In genomic region chr2:29578084-29578598, GRCh38 we compare ENCODE assay signal across 17 cellular contexts.
A peak's percentile ranks its signal among the peaks of the same experiment; 100 is the strongest.
DNase-seq lines count a peak whose midpoint lies in the region; ATAC-seq, FAIRE-seq and TF ChIP-seq lines count a peak whose summit lies in the region.
"Had no signal": no experiment of that assay in that cellular context is flagged by ENCODE, and none has a peak within 500 bp of the region (broad histone marks: within the 10 kb centered on the region; RNA-seq: fewer than 3 reads in every experiment).

No MANE protein-coding gene starts in this region.

- DNase-seq in H9 (peak; percentile 32), NCI-H82 treated with DMSO at 0.1 percent for 48 hours (lab: John Stamatoyannopoulos, UW; ENCODE audit: unreplicated experiment) (peak; percentile 11), astrocyte (ENCODE audit: low read depth) (no peak), SIG-M5 treated with dmso at 0.1 percent for 504 hours (lab: John Stamatoyannopoulos, UW; ENCODE audit: unreplicated experiment) (no peak), RKO (ENCODE audit: low spot score) (no peak), nucleus accumbens (lab: John Stamatoyannopoulos, UW) (no peak)
- DNase-seq: 8988T; CD4-positive, alpha-beta memory T cell; DMS153; DMS79; GDM1; HCEC 1CT had no signal

- no peak overlapping the region for H3K56ac ChIP-seq in H9 (ENCODE audit: insufficient read length, low read depth, low read length)

- no peak overlapping the region for H2BK12ac ChIP-seq in H9 (ENCODE audit: insufficient read length, low read depth, low read length)

- H3K4me3 Mint-ChIP-seq in H9 (no peak overlapping the region), astrocyte (ENCODE audit: unreplicated experiment) (no peak overlapping the region)
- H3K4me3 Mint-ChIP-seq: CD14-positive monocyte; CD4-positive, alpha-beta memory T cell had no signal

- no peak for ATAC-seq in GM18511 (IDR thresholded peaks at IDR 0.05; ENCODE audit: unreplicated experiment)

- H3K4me2 ChIP-seq in H9 (ENCODE audit: insufficient read depth, insufficient read length, low read length) (no peak overlapping the region), astrocyte (ENCODE audit: low read length) (no peak overlapping the region)
- H3K4me2 ChIP-seq: BLaER1 had no signal

- H2AFZ ChIP-seq in H9 (ENCODE audit: low read length) (no peak overlapping the region), astrocyte (ENCODE audit: low read depth, low read length) (no peak overlapping the region)

- H3K9ac ChIP-seq in H9 (ENCODE audit: extremely low read depth, insufficient read length, low read length) (no peak overlapping the region), astrocyte (ENCODE audit: low read length) (no peak overlapping the region)
- H3K9ac ChIP-seq: BLaER1 had no signal

- H3K27ac Mint-ChIP-seq in H9 (peak overlapping the region in 2 of 3 experiments; percentile 17 to 72; a peak in 1 of 7 replicates), astrocyte (ENCODE audit: unreplicated experiment) (peak overlapping the region; percentile 68)
- H3K27ac Mint-ChIP-seq: CD14-positive monocyte; CD4-positive, alpha-beta memory T cell had no signal

- H4K8ac ChIP-seq in H9 (replicated peaks; ENCODE audit: insufficient read length, low read depth, low read length) = no peak overlapping the region

- H3K14ac ChIP-seq in H9 (ENCODE audit: insufficient read depth, low read length) = no peak overlapping the region

- peaks cover 22 to 24% of the 10 kb centered on the region in 2 experiments for H3K4me1 Mint-ChIP-seq in H9
- no peaks in the 10 kb centered on the region for H3K4me1 Mint-ChIP-seq in astrocyte (ENCODE audit: low read depth, unreplicated experiment)
- H3K4me1 Mint-ChIP-seq: CD14-positive monocyte; CD4-positive, alpha-beta memory T cell had no signal

- no peak overlapping the region for H2BK5ac ChIP-seq in H9 (ENCODE audit: insufficient read length, low read length)

- no peaks in the 10 kb centered on the region for H3K27me3 ChIP-seq in H9 (ENCODE audit: insufficient read depth, low read length)
- peaks cover 2% of the 10 kb centered on the region for H3K27me3 ChIP-seq in astrocyte (ENCODE audit: insufficient read depth, low read length)
- H3K27me3 ChIP-seq: BLaER1 had no signal

- H3K79me1 ChIP-seq in H9 (ENCODE audit: insufficient read depth, low read depth, low read length, poor library complexity, severe bottlenecking) = no peaks in the 10 kb centered on the region

- no peak for FAIRE-seq in astrocyte (lab: Jason Lieb, UNC)
- FAIRE-seq: GM12892, GM18507 had no signal

- H2BK120ac ChIP-seq in H9 (ENCODE audit: low read depth, low read length, poor library complexity, severe bottlenecking) = no peak overlapping the region

- H2BK15ac ChIP-seq in H9 (ENCODE audit: low read depth, low read length) = no peak overlapping the region

- no peak overlapping the region for H4K91ac ChIP-seq in H9 (ENCODE audit: insufficient read length, low read depth, low read length)

- H3K4me1 ChIP-seq in H9 (ENCODE audit: insufficient read depth, low read length) (peaks cover 2% of the 10 kb centered on the region; the same call in 1 of the 2 replicates), astrocyte (ENCODE audit: insufficient read depth, low read length) (no peaks in the 10 kb centered on the region)

- H4K20me1 ChIP-seq in H9 (ENCODE audit: control insufficient read depth, insufficient read depth, insufficient read length) (no peaks in the 10 kb centered on the region), astrocyte (ENCODE audit: insufficient read depth, low read length) (no peaks in the 10 kb centered on the region)
- H4K20me1 ChIP-seq: BLaER1 had no signal

- WGBS in H9 (ENCODE audit: extremely low coverage, insufficient read length, low lambda C conversion rate) = no CpG with 5 or more reads among the region's 3 CpGs

- H3K9me3 ChIP-seq in H9 (ENCODE audit: control insufficient read depth, low read depth, low read length) (no peaks in the 10 kb centered on the region), astrocyte (ENCODE audit: insufficient read depth, low read depth, low read length) (no peaks in the 10 kb centered on the region)
- H3K9me3 ChIP-seq: BLaER1 had no signal

- no peak overlapping the region for H3K18ac ChIP-seq in H9 (ENCODE audit: insufficient read length, low read depth, low read length)

- H3K36me3 Mint-ChIP-seq in H9 (ENCODE audit: insufficient read depth in 1 of 3, low read depth in 3 of 3) (no peaks in the 10 kb centered on the region), astrocyte (ENCODE audit: low read depth, unreplicated experiment) (no peaks in the 10 kb centered on the region)
- H3K36me3 Mint-ChIP-seq: CD14-positive monocyte; CD4-positive, alpha-beta memory T cell had no signal

- no peak overlapping the region for H2AK5ac ChIP-seq in H9 (ENCODE audit: insufficient read length, low read length)

- no peak overlapping the region for H4K5ac ChIP-seq in H9 (ENCODE audit: insufficient read length, low read depth, low read length)

- peaks cover 31% of the 10 kb centered on the region for H3K27me3 Mint-ChIP-seq in H9 (ENCODE audit: low read depth)
- peaks cover 44% of the 10 kb centered on the region for H3K27me3 Mint-ChIP-seq in astrocyte (ENCODE audit: low read depth, unreplicated experiment)

- no peak overlapping the region for H3K4me3 ChIP-seq in astrocyte (ENCODE audit: insufficient read depth, low read depth, low read length)
- H3K4me3 ChIP-seq: BLaER1 had no signal

- H3K36me3 ChIP-seq in astrocyte (ENCODE audit: insufficient read depth, low read length) = no peaks in the 10 kb centered on the region
- H3K36me3 ChIP-seq: BLaER1 had no signal

- no peak overlapping the region for H3K23ac ChIP-seq in H9 (ENCODE audit: insufficient read length, low read depth, low read length)

- no peak overlapping the region for H3T11ph ChIP-seq in H9 (ENCODE audit: low read length)

- H3K79me2 ChIP-seq in H9 (ENCODE audit: insufficient read depth, low read length) (no peaks in the 10 kb centered on the region), astrocyte (ENCODE audit: insufficient read depth, low read length) (no peaks in the 10 kb centered on the region)

- H3K9me3 Mint-ChIP-seq in H9 = no peaks in the 10 kb centered on the region
- H3K9me3 Mint-ChIP-seq in astrocyte (ENCODE audit: unreplicated experiment) = peaks cover 4% of the 10 kb centered on the region
- H3K9me3 Mint-ChIP-seq: CD14-positive monocyte; CD4-positive, alpha-beta memory T cell had no signal

- TF ChIP-seq CTCF in H9 (conservative IDR thresholded peaks at IDR 0.05) (no peak), astrocyte (IDR thresholded peaks at IDR 0.05; ENCODE audit: insufficient read depth, low read depth, low read length) (no peak)

- H3K4ac ChIP-seq in H9 (ENCODE audit: low read depth, low read length) = no peak overlapping the region

- H2BK20ac ChIP-seq in H9 (ENCODE audit: low read depth, low read length, poor library complexity, severe bottlenecking) = no peak overlapping the region

- H3K23me2 ChIP-seq in H9 (ENCODE audit: insufficient read length, low read depth, low read length, poor library complexity, severe bottlenecking) = no peaks in the 10 kb centered on the region

- no peak overlapping the region for H3K27ac ChIP-seq in H9 (ENCODE audit: insufficient read length, low read depth, low read length)
- H3K27ac ChIP-seq in astrocyte (ENCODE audit: low read depth, low read length) = no peak overlapping the region
- H3K27ac ChIP-seq: BLaER1 had no signal

Comparison
In these comparisons a context has a peak if more than half of its experiments do, and no peak if none do; other contexts are left out.
1. DNase-seq: peak in H9 (single experiment) and NCI-H82 treated with DMSO at 0.1 percent for 48 hours (single experiment); none in astrocyte (single experiment), SIG-M5 treated with dmso at 0.1 percent for 504 hours (single experiment), RKO (single experiment) and nucleus accumbens (0 of 56).